ENCODE assay signal across 8 cellular contexts in the genomic region with DNA sequence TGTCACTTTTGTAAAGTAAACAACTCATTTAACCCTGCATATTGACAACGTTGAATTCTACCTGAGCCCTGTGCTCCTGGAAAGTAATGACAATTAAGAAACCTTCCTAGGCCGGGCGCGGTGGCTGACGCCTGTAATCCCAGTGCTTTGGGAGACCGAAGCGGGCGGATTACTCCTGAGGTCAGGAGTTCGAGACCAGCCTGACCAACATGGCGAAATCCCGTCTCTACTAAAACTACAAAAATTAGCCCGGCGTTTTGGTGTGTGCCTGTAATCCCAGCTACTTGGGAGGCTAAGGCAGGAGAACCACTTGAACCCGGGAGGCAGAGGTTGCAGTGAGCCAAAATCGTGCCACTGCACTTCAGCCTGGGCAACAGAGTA. TPM values are rescaled to one million over a fixed set of nuclear protein-coding genes. Genes with fewer than 3 reads are reported as not detected.
DNase-seq lines count a peak whose midpoint lies in the region; ATAC-seq and TF ChIP-seq lines count a peak whose summit lies in the region.
"Not testable (repeated sequence)": the region's sequence is repeated elsewhere in the genome, so short reads cannot be mapped to it uniquely, and the experiment has no call there.

No MANE protein-coding gene starts in this region.

- 82% methylated on average over 7 to 15 of the region's 15 CpGs for WGBS in transverse colon (ENCODE audit: low coverage in 1 of 2), 2 donors

- H3K9ac ChIP-seq in KMS-11 = peak overlapping the region; percentile 87; the same call in 1 of the 2 replicates
- H3K9ac ChIP-seq in PC-3 (ENCODE audit: low read length); iPS-15b (ENCODE audit: low read depth, low read length): not testable (repeated sequence)

- H3K4me3 ChIP-seq in Caco-2 (ENCODE audit: low read depth, low read length) (peak overlapping the region; percentile 50), PC-3 (ENCODE audit: low read length) (peak overlapping the region; percentile 81), iPS-15b (ENCODE audit: low read depth, low read length) (peak overlapping the region; percentile 91)
- not testable (repeated sequence) for H3K4me3 ChIP-seq in KMS-11 (IDR thresholded peaks at IDR 0.05; ENCODE audit: insufficient read depth, low read depth, low read length); transverse colon

- H3K4me1 ChIP-seq in Caco-2; iPS-15b (ENCODE audit: control insufficient read depth, insufficient read depth, low read length): not testable (repeated sequence)
- peaks cover 37% of the 10 kb centered on the region for H3K4me1 ChIP-seq in KMS-11 (ENCODE audit: low read depth, poor library complexity, severe bottlenecking)
- H3K4me1 ChIP-seq in PC-3 (ENCODE audit: insufficient read depth, low read length) = peaks cover 12% of the 10 kb centered on the region
- peaks cover 0 to 26% (median 0%) of the 10 kb centered on the region in 4 donors for H3K4me1 ChIP-seq in transverse colon

- CTCF ChIA-PET in Caco-2 (lab: Charles Lee); activated B cell treated with CpG ODN at 0.5 μM for 24 hours (lab: Charles Lee): not testable (repeated sequence)
- CTCF ChIA-PET in PC-3 (lab: Charles Lee) = interaction anchor here (0.5 kb wide), 1 partner anchor 60 kb away, joined by 3 read pairs; no protein-coding TSS in a partner anchor

- H3K4me2 ChIP-seq in KMS-11 (peak overlapping the region; percentile 69), PC-3 (ENCODE audit: low read length) (peak overlapping the region; percentile 79)

- not testable (repeated sequence) for TF ChIP-seq EP300 in transverse colon (IDR thresholded peaks at IDR 0.05; ENCODE audit: low read depth)

- not testable (repeated sequence) for H3K27me3 Mint-ChIP-seq in Caco-2 (ENCODE audit: insufficient read depth, unreplicated experiment); activated B cell treated with CpG ODN at 0.5 μM for 24 hours; activated naive CD8-positive, alpha-beta T cell; natural killer cell (ENCODE audit: low read depth in 2 of 2)

- H3K9me3 ChIP-seq in Caco-2; PC-3 (ENCODE audit: low read length); iPS-15b (ENCODE audit: control insufficient read depth, insufficient read depth, low read length); transverse colon: not testable (repeated sequence)

- intact Hi-C loops in Caco-2 (cut with micrococcal nuclease; ENCODE audit: unreplicated experiment); PC-3 (cut with micrococcal nuclease); activated B cell treated with CpG ODN at 0.5 μM for 24 hours (cut with micrococcal nuclease); natural killer cell (cut with micrococcal nuclease); transverse colon (cut with DNase I; ENCODE audit: low total_unique reads): not testable (repeated sequence)

- peaks cover 17% of the 10 kb centered on the region for H3K36me3 Mint-ChIP-seq in Caco-2 (ENCODE audit: insufficient read depth, unreplicated experiment)
- H3K36me3 Mint-ChIP-seq in activated B cell treated with CpG ODN at 0.5 μM for 24 hours (ENCODE audit: low read depth); activated naive CD8-positive, alpha-beta T cell; natural killer cell: not testable (repeated sequence)

- H2AFZ ChIP-seq in KMS-11 (ENCODE audit: low read depth) (peak overlapping the region; percentile 79), PC-3 (ENCODE audit: low read length) (peak overlapping the region; percentile 78)

- not testable (repeated sequence) for H4K20me1 ChIP-seq in KMS-11 (ENCODE audit: insufficient read depth); PC-3 (ENCODE audit: low read length)

- H3K27ac ChIP-seq in KMS-11 (peak overlapping the region; percentile 90), transverse colon (peak overlapping the region in 3 of 4 donors; percentile 85 to 89 (median 87))
- not testable (repeated sequence) for H3K27ac ChIP-seq in PC-3 (ENCODE audit: low read length)

- BruUV-seq in Caco-2 (replicated peaks; lab: Mats Ljungman, UMichigan); PC-3 (replicated peaks; lab: Mats Ljungman, UMichigan): not testable (repeated sequence)

- H3K79me2 ChIP-seq in KMS-11 (ENCODE audit: insufficient read depth, low read depth) (peaks cover 26% of the 10 kb centered on the region; the same call in 1 of the 2 replicates), PC-3 (ENCODE audit: low read length) (peaks cover 43% of the 10 kb centered on the region)

- H3K4me3 Mint-ChIP-seq in Caco-2 (ENCODE audit: unreplicated experiment) = peak overlapping the region; percentile 93
- H3K4me3 Mint-ChIP-seq in activated B cell treated with CpG ODN at 0.5 μM for 24 hours = peak overlapping the region; percentile 96
- H3K4me3 Mint-ChIP-seq in activated naive CD8-positive, alpha-beta T cell = peak overlapping the region; percentile 97
- peak overlapping the region; percentile 95 for H3K4me3 Mint-ChIP-seq in natural killer cell

- TF ChIP-seq CTCF in Caco-2 (IDR thresholded peaks at IDR 0.05; ENCODE audit: insufficient read depth in 1 of 2, low read depth in 1 of 2, low read length in 1 of 2, severe bottlenecking in 1 of 2, unreplicated experiment in 1 of 2); KMS-11 (conservative IDR thresholded peaks at IDR 0.05; ENCODE audit: low read depth, low read length); PC-3 (conservative IDR thresholded peaks at IDR 0.05; ENCODE audit: low read depth, low read length); activated B cell treated with CpG ODN at 0.5 μM for 24 hours (IDR thresholded peaks at IDR 0.05); natural killer cell (IDR thresholded peaks at IDR 0.05); transverse colon (IDR thresholded peaks at IDR 0.05): not testable (repeated sequence)

- not testable (repeated sequence) for H3F3A ChIP-seq in PC-3 (ENCODE audit: low read length, unreplicated experiment)

- TF ChIP-seq POLR2A in transverse colon (IDR thresholded peaks at IDR 0.05) = not testable (repeated sequence)

- not testable (repeated sequence) for H3K9me2 ChIP-seq in PC-3 (replicated peaks; ENCODE audit: low read length)

- POLR2A ChIA-PET in Caco-2 (lab: Charles Lee); PC-3 (lab: Charles Lee; ENCODE audit: unreplicated experiment); activated B cell treated with CpG ODN at 0.5 μM for 24 hours (lab: Charles Lee): not testable (repeated sequence)

- H3K27ac Mint-ChIP-seq in Caco-2 (ENCODE audit: unreplicated experiment); activated B cell treated with CpG ODN at 0.5 μM for 24 hours; activated naive CD8-positive, alpha-beta T cell; natural killer cell: not testable (repeated sequence)

- not testable (repeated sequence) for H3K27me3 ChIP-seq in Caco-2 (replicated peaks; ENCODE audit: control insufficient read depth, insufficient read depth, low read length); KMS-11 (ENCODE audit: insufficient read depth, low read depth); PC-3 (ENCODE audit: low read length); transverse colon
- peaks cover 10% of the 10 kb centered on the region for H3K27me3 ChIP-seq in iPS-15b (ENCODE audit: control insufficient read depth, insufficient read depth, low read length)

- not testable (repeated sequence) for H3K36me3 ChIP-seq in Caco-2 (ENCODE audit: control insufficient read depth, insufficient read depth, low read length); KMS-11 (ENCODE audit: insufficient read depth); PC-3 (ENCODE audit: low read depth, low read length); iPS-15b (ENCODE audit: control insufficient read depth, insufficient read depth, low read length); transverse colon

- in situ Hi-C loops in transverse colon (cut with MboI; ENCODE audit: low pct_ligation_motif_present in 1 of 4, low pct_unique_long_range_greater_than_20kb in 1 of 4, low sequenced_read_pairs in 3 of 4) = not testable (repeated sequence)

- H3K4me1 Mint-ChIP-seq in Caco-2 (ENCODE audit: low read depth, unreplicated experiment) = not testable (repeated sequence)
- peaks cover 30% of the 10 kb centered on the region for H3K4me1 Mint-ChIP-seq in activated B cell treated with CpG ODN at 0.5 μM for 24 hours
- H3K4me1 Mint-ChIP-seq in activated naive CD8-positive, alpha-beta T cell (ENCODE audit: low read depth) = peaks cover 23% of the 10 kb centered on the region
- peaks cover 24% of the 10 kb centered on the region in 2 donors for H3K4me1 Mint-ChIP-seq in natural killer cell

- H3K9me3 Mint-ChIP-seq in Caco-2 (ENCODE audit: unreplicated experiment); activated B cell treated with CpG ODN at 0.5 μM for 24 hours; activated naive CD8-positive, alpha-beta T cell (ENCODE audit: low read depth); natural killer cell: not testable (repeated sequence)

- ATAC-seq in PC-3; activated B cell treated with CpG ODN at 0.5 μM for 24 hours (ENCODE audit: low read depth); natural killer cell: not testable (repeated sequence)

- DNase-seq in Caco-2, PC-3, activated B cell treated with CpG ODN at 0.5 μM for 24 hours, natural killer cell: not testable (repeated sequence)
- peak; percentile 21 for DNase-seq in transverse colon

RNA-seq across cellular contexts. Expression of a gene that starts 1.6 kb away (rescaled TPM):
- total RNA-seq in Caco-2 (2022) (42.5 and 44.9 TPM in 2 replicates), PC-3 (2014; rRNA removed) (190 and 210 TPM in 2 replicates), activated B cell treated with CpG ODN at 0.5 μM for 24 hours (20.5 and 21.9 TPM in 2 replicates), natural killer cell (1 to 10 TPM; 1.2 to 3.7 (median 2.7) TPM), transverse colon (10 to 100 TPM in 3 of 4 donors, 1 to 10 TPM in 1; 2.2 to 29.2 (median 18.8) TPM)
